Comparison of ENCODE assay signal across 17 cellular contexts in genomic region chr20:31987744-31988143, GRCh38. TPM values are rescaled to one million over a fixed set of nuclear protein-coding genes. Genes with fewer than 3 reads are reported as not detected.
DNase-seq lines count a peak whose midpoint lies in the region; ATAC-seq and TF ChIP-seq lines count a peak whose summit lies in the region.
"Had no signal": no experiment of that assay in that cellular context is flagged by ENCODE, and none has a peak within 500 bp of the region (broad histone marks: within the 10 kb centered on the region; RNA-seq: fewer than 3 reads in every experiment).

No MANE protein-coding gene starts in this region.

- TF ChIP-seq POLR2A in breast epithelium (IDR thresholded peaks at IDR 0.05): no peak

- H3K9me3 Mint-ChIP-seq in MCF 10A (ENCODE audit: unreplicated experiment) (no peaks in the 10 kb centered on the region), WTC11 (no peaks in the 10 kb centered on the region)
- H3K9me3 Mint-ChIP-seq in activated CD4-positive, alpha-beta T cell treated with anti-CD3 and anti-CD28 coated beads for 36 hours (ENCODE audit: low read depth): no peaks in the 10 kb centered on the region
- H3K9me3 Mint-ChIP-seq: activated T-helper 1 cell treated with anti-CD3 and anti-CD28 coated beads, Interleukin-12 subunit alpha, Interleukin-12 subunit beta, Interleukin-2, Interleukin-4 antibody, amounts not matched to agents 30 ng/mL and 10 ng/mL and 1 ng/mL, durations not matched to agents 14 hours and 24 hours and 36 hours had no signal

- POLR2A ChIA-PET in MCF 10A (lab: Yijun Ruan, JAX): no interaction called here
- POLR2A ChIA-PET in WTC11 (lab: Charles Lee): no interaction called here
- POLR2A ChIA-PET in activated CD4-positive, alpha-beta T cell treated with anti-CD3 and anti-CD28 coated beads for 36 hours (lab: Charles Lee): no interaction called here

- no peaks in the 10 kb centered on the region for H3K36me3 ChIP-seq in breast epithelium
- H3K36me3 ChIP-seq: spleen had no signal

- 0 out of 2 replicates have a peak, but pooled peaks have one; percentile 22 for ATAC-seq in WTC11
- no peak for ATAC-seq in HG02938 (IDR thresholded peaks at IDR 0.05; ENCODE audit: unreplicated experiment)
- ATAC-seq in activated CD4-positive, alpha-beta T cell treated with anti-CD3 and anti-CD28 coated beads for 36 hours: no peak

- no TSS peak for BruUV-seq in MCF 10A (replicated peaks; lab: Mats Ljungman, UMichigan)

- H3K9me3 ChIP-seq in breast epithelium: no peaks in the 10 kb centered on the region
- H3K9me3 ChIP-seq: spleen had no signal

- TF ChIP-seq CTCF in MCF 10A (IDR thresholded peaks at IDR 0.05; ENCODE audit: unreplicated experiment) (no peak), breast epithelium (IDR thresholded peaks at IDR 0.05) (no peak), WTC11 (IDR thresholded peaks at IDR 0.05) (no peak), fibroblast of villous mesenchyme (IDR thresholded peaks at IDR 0.05; ENCODE audit: insufficient read depth, low read depth, low read length) (no peak)

- H3K4me3 Mint-ChIP-seq in MCF 10A (ENCODE audit: unreplicated experiment) (no peak overlapping the region), WTC11 (no peak overlapping the region)
- H3K4me3 Mint-ChIP-seq in activated CD4-positive, alpha-beta T cell treated with anti-CD3 and anti-CD28 coated beads for 36 hours: no peak overlapping the region
- H3K4me3 Mint-ChIP-seq: activated T-helper 1 cell treated with anti-CD3 and anti-CD28 coated beads, Interleukin-12 subunit alpha, Interleukin-12 subunit beta, Interleukin-2, Interleukin-4 antibody, amounts not matched to agents 30 ng/mL and 10 ng/mL and 1 ng/mL, durations not matched to agents 14 hours and 24 hours and 36 hours had no signal

- H3K27ac Mint-ChIP-seq in MCF 10A (ENCODE audit: low read depth, unreplicated experiment): no peak overlapping the region
- no peak overlapping the region for H3K27ac Mint-ChIP-seq in WTC11
- H3K27ac Mint-ChIP-seq in activated CD4-positive, alpha-beta T cell treated with anti-CD3 and anti-CD28 coated beads for 36 hours: no peak overlapping the region
- H3K27ac Mint-ChIP-seq: activated T-helper 1 cell treated with anti-CD3 and anti-CD28 coated beads, Interleukin-12 subunit alpha, Interleukin-12 subunit beta, Interleukin-2, Interleukin-4 antibody, amounts not matched to agents 30 ng/mL and 10 ng/mL and 1 ng/mL, durations not matched to agents 14 hours and 24 hours and 36 hours had no signal

- intact Hi-C loops in MCF 10A (cut with micrococcal nuclease): no loop called here
- intact Hi-C loops in breast epithelium (cut with DNase I; ENCODE audit: low total_unique reads): no loop called here
- intact Hi-C loops in activated CD4-positive, alpha-beta T cell treated with anti-CD3 and anti-CD28 coated beads for 36 hours (cut with DNase I, micrococcal nuclease): no loop called here

- H3K27ac ChIP-seq in breast epithelium: no peak overlapping the region
- H3K27ac ChIP-seq: spleen had no signal

- H3K27me3 Mint-ChIP-seq in MCF 10A (ENCODE audit: insufficient read depth, unreplicated experiment) (peaks cover 12% of the 10 kb centered on the region), WTC11 (ENCODE audit: low read depth) (peaks cover 11% of the 10 kb centered on the region)
- peaks cover 4% of the 10 kb centered on the region for H3K27me3 Mint-ChIP-seq in activated CD4-positive, alpha-beta T cell treated with anti-CD3 and anti-CD28 coated beads for 36 hours

- no peaks in the 10 kb centered on the region for H3K27me3 ChIP-seq in breast epithelium
- H3K27me3 ChIP-seq: spleen had no signal

- no peak overlapping the region for H3K4me3 ChIP-seq in breast epithelium
- H3K4me3 ChIP-seq in fibroblast of villous mesenchyme (ENCODE audit: low read depth, low read length): no peak overlapping the region
- H3K4me3 ChIP-seq: spleen had no signal

- no peaks in the 10 kb centered on the region for H3K4me1 ChIP-seq in breast epithelium
- H3K4me1 ChIP-seq: spleen had no signal

- H3K36me3 Mint-ChIP-seq in MCF 10A (ENCODE audit: insufficient read depth, unreplicated experiment) (no peaks in the 10 kb centered on the region), WTC11 (no peaks in the 10 kb centered on the region)
- no peaks in the 10 kb centered on the region for H3K36me3 Mint-ChIP-seq in activated CD4-positive, alpha-beta T cell treated with anti-CD3 and anti-CD28 coated beads for 36 hours (ENCODE audit: low read depth)

- H3K4me1 Mint-ChIP-seq in MCF 10A (ENCODE audit: insufficient read depth, unreplicated experiment) (no peaks in the 10 kb centered on the region), WTC11 (no peaks in the 10 kb centered on the region)
- no peaks in the 10 kb centered on the region for H3K4me1 Mint-ChIP-seq in activated CD4-positive, alpha-beta T cell treated with anti-CD3 and anti-CD28 coated beads for 36 hours

- DNase-seq in MCF 10A (ENCODE audit: unreplicated experiment) (peak; percentile 21), breast epithelium (ENCODE audit: low spot score in 2 of 2) (no peak), WTC11 (ENCODE audit: low spot score) (no peak), fibroblast of villous mesenchyme (ENCODE audit: low read depth) (peak; percentile 11), amygdala (lab: John Stamatoyannopoulos, UW) (no peak), Kasumi-1 (lab: John Stamatoyannopoulos, UW) (no peak)
- DNase-seq in activated CD4-positive, alpha-beta T cell treated with anti-CD3 and anti-CD28 coated beads for 36 hours: no peak
- DNase-seq: activated CD4-positive, alpha-beta T cell treated with anti-CD3 and anti-CD28 coated beads, Interleukin-2, amount 50 U/mL, for 48 hours; amniotic stem cell; NCI-H187 treated with DMSO at 0.1 percent for 48 hours; NCI-H526 treated with DMSO at 0.1 percent for 48 hours; SIG-M5; spleen; T1000 had no signal

- CTCF ChIA-PET in MCF 10A (lab: Yijun Ruan, JAX) (interaction anchor here (0.6 to 0.9 kb wide), 2 partner anchors 44 to 137 kb away, joined by 3 to 4 read pairs; no protein-coding TSS in a partner anchor), WTC11 (lab: Charles Lee) (no interaction called here)
- CTCF ChIA-PET in activated CD4-positive, alpha-beta T cell treated with anti-CD3 and anti-CD28 coated beads for 36 hours (lab: Charles Lee): interaction anchor here (1.4 kb wide), 1 partner anchor 43 kb away, joined by 5 read pairs; no protein-coding TSS in a partner anchor

TF ChIP-seq in WTC11, 78 proteins besides CTCF, POLR2A, EP300 and RAD21 (continues in another document):
- TF ChIP-seq TEAD4 (CRISPR knock-in tag; IDR thresholded peaks at IDR 0.05) (no peak), AFF4 (CRISPR knock-in tag; IDR thresholded peaks at IDR 0.05; ENCODE audit: borderline replicate concordance) (no peak), MYBL2 (CRISPR knock-in tag; IDR thresholded peaks at IDR 0.05) (no peak), HMGXB4 (CRISPR knock-in tag; IDR thresholded peaks at IDR 0.05) (no peak)

RNA-seq across cellular contexts. Expression of gene XKR7, which starts 19.8 kb away (rescaled TPM):
- total RNA-seq in MCF 10A (2022): not detected in 2 replicates
- total RNA-seq in breast epithelium: not detected
- total RNA-seq in WTC11 (2021): 2.3 to 2.6 TPM (median 2.5 TPM) in 3 replicates
- total RNA-seq in fibroblast of villous mesenchyme: not detected in 2 replicates
- under 1 TPM in 1 of 2 experiments, not detected in 1; 0.02 TPM for total RNA-seq in activated CD4-positive, alpha-beta T cell treated with anti-CD3 and anti-CD28 coated beads for 36 hours
- total RNA-seq: activated T-helper 1 cell treated with anti-CD3 and anti-CD28 coated beads, Interleukin-12 subunit alpha, Interleukin-12 subunit beta, Interleukin-2, Interleukin-4 antibody, amounts not matched to agents 30 ng/mL and 10 ng/mL and 1 ng/mL, durations not matched to agents 14 hours and 24 hours and 36 hours; osteocyte had no signal

RNA-seq across cellular contexts. Expression of gene CCM2L, which starts 22.5 kb away (rescaled TPM):
- total RNA-seq in MCF 10A (2022) (not detected in 2 replicates), breast epithelium (1 to 10 TPM; 2.8 to 9.2 (median 4.6) TPM), WTC11 (2021) (7.8 to 10.9 TPM (median 9.1 TPM) in 3 replicates), fibroblast of villous mesenchyme (under 0.01 TPM in 1 of 2 replicates, not detected in the other)
- not detected for total RNA-seq in activated CD4-positive, alpha-beta T cell treated with anti-CD3 and anti-CD28 coated beads for 36 hours
- total RNA-seq: activated T-helper 1 cell treated with anti-CD3 and anti-CD28 coated beads, Interleukin-12 subunit alpha, Interleukin-12 subunit beta, Interleukin-2, Interleukin-4 antibody, amounts not matched to agents 30 ng/mL and 10 ng/mL and 1 ng/mL, durations not matched to agents 14 hours and 24 hours and 36 hours; osteocyte had no signal

RNA-seq across cellular contexts. Expression of gene PDRG1, which starts 35.9 kb away (rescaled TPM):
- total RNA-seq in MCF 10A (2022): 12.2 and 16.3 TPM in 2 replicates
- total RNA-seq in breast epithelium: 10 to 100 TPM in 1 of 3 donors, 1 to 10 TPM in 2; 5.1 to 11.1 (median 9.8) TPM
- total RNA-seq in WTC11 (2021): 16.0 to 17.6 TPM (median 17.2 TPM) in 3 replicates
- total RNA-seq in fibroblast of villous mesenchyme: 2.6 and 3.5 TPM in 2 replicates
- total RNA-seq in activated CD4-positive, alpha-beta T cell treated with anti-CD3 and anti-CD28 coated beads for 36 hours: 10 to 100 TPM; 12.8 to 18.4 TPM

Comparison
In these comparisons a context has a peak if more than half of its experiments do, and no peak if none do; other contexts are left out.
1. DNase-seq: peak in MCF 10A (single experiment) and fibroblast of villous mesenchyme (single experiment); none in breast epithelium (0 of 2), WTC11 (single experiment), amygdala (0 of 56), activated CD4-positive, alpha-beta T cell treated with anti-CD3 and anti-CD28 coated beads for 36 hours (single experiment) and Kasumi-1 (0 of 2).